In the genomic region with DNA sequence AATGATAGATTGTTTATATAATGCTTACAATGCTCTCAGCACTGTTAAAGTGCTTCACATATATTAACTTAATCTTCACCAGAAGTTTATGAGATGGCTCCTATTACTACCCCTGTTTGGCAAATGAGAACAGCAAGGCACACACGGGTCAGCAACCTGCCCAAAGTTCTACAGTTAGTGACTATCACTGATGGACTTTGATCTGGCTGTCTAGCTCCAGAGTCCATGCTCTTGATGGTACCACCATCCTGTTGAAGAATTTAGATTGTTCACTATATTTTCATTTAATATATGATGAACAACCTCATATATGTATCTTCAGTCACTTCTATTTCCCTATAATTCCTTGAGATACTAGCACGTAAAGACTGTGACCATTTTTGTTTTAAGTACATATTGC, we compare ENCODE assay signal across 18 cellular contexts. TPM values are rescaled to one million over a fixed set of nuclear protein-coding genes. Genes with fewer than 3 reads are reported as not detected.
DNase-seq lines count a peak whose midpoint lies in the region; ATAC-seq, FAIRE-seq and TF ChIP-seq lines count a peak whose summit lies in the region.
"Had no signal": no experiment of that assay in that cellular context is flagged by ENCODE, and none has a peak within 500 bp of the region (broad histone marks: within the 10 kb centered on the region; RNA-seq: fewer than 3 reads in every experiment).

No MANE protein-coding gene starts in this region.

- no peak overlapping the region for H3K4me3 Mint-ChIP-seq in T-helper 1 cell treated with Interleukin-12 subunit alpha and Interleukin-12 subunit beta and Interleukin-4 antibody, amounts not matched to agents 30 μg/mL and 1 μg/mL, for 36 hours
- H3K4me3 Mint-ChIP-seq: CD4-positive, alpha-beta T cell; HFFc6 had no signal

- no peaks in the 10 kb centered on the region for H3K9me3 ChIP-seq in HCT116 (ENCODE audit: control insufficient read depth in 1 of 2, insufficient read depth in 1 of 2, low read depth in 1 of 2, low read length in 2 of 2)
- no peaks in the 10 kb centered on the region for H3K9me3 ChIP-seq in small intestine (ENCODE audit: control insufficient read depth, low read depth)
- H3K9me3 ChIP-seq: HAP-1 had no signal

- RAD21 ChIA-PET in HCT116 (lab: Charles Lee; ENCODE audit: low non-redundant PET in 1 of 2, low total read pairs in 2 of 2, uncharacterized antibody in 2 of 2, unreplicated experiment in 2 of 2): no interaction called here

- no peaks in the 10 kb centered on the region; the same call in 1 of the 2 replicates for H4K20me1 ChIP-seq in HCT116 (ENCODE audit: insufficient read depth)

- no peak for TF ChIP-seq RAD21 in HCT116 (IDR thresholded peaks at IDR 0.05; ENCODE audit: low read depth)

- 58 to 79% (median 63%) methylated on average over 2 of the region's 2 CpGs for WGBS in small intestine, 3 donors

- peaks cover 23 to 52% of the 10 kb centered on the region in 2 experiments for H3K4me1 ChIP-seq in HCT116 (ENCODE audit: control insufficient read depth in 1 of 2, insufficient read depth in 2 of 2, low read length in 2 of 2)
- no peaks in the 10 kb centered on the region for H3K4me1 ChIP-seq in small intestine (ENCODE audit: control insufficient read depth in 2 of 2, insufficient read depth in 1 of 2, low read depth in 1 of 2, low read length in 1 of 2)
- H3K4me1 ChIP-seq: HAP-1 had no signal

- CTCF ChIA-PET in HCT116 (lab: Charles Lee): no interaction called here

- no peak for FAIRE-seq in small intestine (lab: Jason Lieb, UNC)
- FAIRE-seq: GM12878, HTR-8/SVneo had no signal

- DNase-seq in T-helper 1 cell: no peak
- DNase-seq in HCT116 (ENCODE audit: low read depth, low spot score): no peak
- no peak for DNase-seq in left lobe of liver (ENCODE audit: low spot score)
- peak; percentile 29 for DNase-seq in small intestine
- no peak for DNase-seq in activated CD4-positive, CD25-positive, alpha-beta regulatory T cell (lab: John Stamatoyannopoulos, UW)
- no peak for DNase-seq in NCI-H2196 (lab: John Stamatoyannopoulos, UW; ENCODE audit: unreplicated experiment)
- DNase-seq: 8988T; AML-193; CD4-positive, alpha-beta T cell; DMS79; GOT3; HFFc6 had no signal

- peaks cover 16% of the 10 kb centered on the region for H3K36me3 Mint-ChIP-seq in T-helper 1 cell treated with Interleukin-12 subunit alpha and Interleukin-12 subunit beta and Interleukin-4 antibody, amounts not matched to agents 30 μg/mL and 1 μg/mL, for 36 hours (ENCODE audit: low read depth)

- 0 out of 2 replicates have a peak, but pooled peaks cover 2% of the 10 kb centered on the region for H3K79me2 ChIP-seq in HCT116 (ENCODE audit: insufficient read depth, low read length)

- peaks cover 15% of the 10 kb centered on the region for H3K4me1 Mint-ChIP-seq in T-helper 1 cell treated with Interleukin-12 subunit alpha and Interleukin-12 subunit beta and Interleukin-4 antibody, amounts not matched to agents 30 μg/mL and 1 μg/mL, for 36 hours (ENCODE audit: low read depth)

- no peak overlapping the region for H2AFZ ChIP-seq in HCT116 (ENCODE audit: low read depth, low read length, poor library complexity, severe bottlenecking)

- peak overlapping the region; percentile 11 for H3K27ac Mint-ChIP-seq in T-helper 1 cell treated with Interleukin-12 subunit alpha and Interleukin-12 subunit beta and Interleukin-4 antibody, amounts not matched to agents 30 μg/mL and 1 μg/mL, for 36 hours

- no peaks in the 10 kb centered on the region for H3K9me3 Mint-ChIP-seq in T-helper 1 cell treated with Interleukin-12 subunit alpha and Interleukin-12 subunit beta and Interleukin-4 antibody, amounts not matched to agents 30 μg/mL and 1 μg/mL, for 36 hours
- H3K9me3 Mint-ChIP-seq: CD4-positive, alpha-beta T cell; HFFc6 had no signal

- H3K27ac ChIP-seq in HCT116 (ENCODE audit: low read depth, low read length) (peak overlapping the region; percentile 82; the same call in 1 of the 2 replicates), small intestine (ENCODE audit: low read depth in 1 of 2, low read length in 1 of 2) (no peak overlapping the region)
- H3K27ac ChIP-seq: BLaER1 treated with 17β-estradiol and CSF1 and Interleukin-3, amounts not matched to agents 10 nM and 100 nM had no signal

- POLR2A ChIA-PET in HCT116 (lab: Charles Lee): no interaction called here

- no peak overlapping the region for H3K4me3 ChIP-seq in HCT116 (replicated peaks in 1 of 2; ENCODE audit: low read depth in 1 of 2, low read length in 2 of 2)
- H3K4me3 ChIP-seq in small intestine (ENCODE audit: low read depth in 1 of 2, low read length in 2 of 2): no peak overlapping the region
- H3K4me3 ChIP-seq: BLaER1 treated with 17β-estradiol and CSF1 and Interleukin-3, amounts not matched to agents 10 nM and 100 nM; GM12878; HAP-1 had no signal

- TF ChIP-seq CTCF in HCT116 (IDR thresholded peaks at IDR 0.05 in 2 of 3, conservative IDR thresholded peaks at IDR 0.05 in 1 of 3; ENCODE audit: borderline replicate concordance in 1 of 3, insufficient read depth in 1 of 3, low read depth in 2 of 3, low read length in 2 of 3): no peak

- H3K9me2 ChIP-seq in HCT116 (ENCODE audit: insufficient read depth): no peaks in the 10 kb centered on the region

- no TSS peak for BruUV-seq in HCT116 (replicated peaks; lab: Mats Ljungman, UMichigan)

- H3K36me3 ChIP-seq in HCT116 (ENCODE audit: control insufficient read depth in 1 of 2, insufficient read depth in 2 of 2, low read length in 2 of 2) (peaks cover 0 to 6% of the 10 kb centered on the region in 2 experiments; a peak in 3 of 4 replicates), small intestine (ENCODE audit: control insufficient read depth in 2 of 2, insufficient read depth in 2 of 2, low read length in 2 of 2) (peaks cover 0 to 6% of the 10 kb centered on the region in 2 donors)
- H3K36me3 ChIP-seq: HAP-1 had no signal

- no peak overlapping the region for H3K9ac ChIP-seq in HCT116 (ENCODE audit: low read length)
- H3K9ac ChIP-seq: BLaER1 treated with 17β-estradiol and CSF1 and Interleukin-3, amounts not matched to agents 10 nM and 100 nM had no signal

- TF ChIP-seq POLR2A in HCT116 (IDR thresholded peaks at IDR 0.05; ENCODE audit: borderline replicate concordance, extremely low read depth, insufficient read depth, insufficient read length): no peak

- intact Hi-C loops in HCT116 (cut with micrococcal nuclease): loop anchor here (10.0 kb wide), 1 partner anchor 796 kb away; no protein-coding TSS in a partner anchor

- H3K27me3 ChIP-seq in HCT116 (ENCODE audit: insufficient read depth, low read length) (no peaks in the 10 kb centered on the region), small intestine (ENCODE audit: control insufficient read depth in 2 of 2, insufficient read depth in 2 of 2, low read length in 2 of 2) (no peaks in the 10 kb centered on the region)
- H3K27me3 ChIP-seq: BLaER1 treated with 17β-estradiol and CSF1 and Interleukin-3, amounts not matched to agents 10 nM and 100 nM had no signal

- peak overlapping the region; percentile 2; the same call in 1 of the 2 replicates for H3K4me2 ChIP-seq in HCT116 (ENCODE audit: low read length)
- H3K4me2 ChIP-seq: BLaER1 treated with 17β-estradiol and CSF1 and Interleukin-3, amounts not matched to agents 10 nM and 100 nM had no signal

- no peak for ATAC-seq in HCT116
- peak; percentile 93 for ATAC-seq in left lobe of liver
- no peak for ATAC-seq in HG03520 (IDR thresholded peaks at IDR 0.05; ENCODE audit: unreplicated experiment)
- ATAC-seq: GM12878 had no signal

- H3K27me3 Mint-ChIP-seq in T-helper 1 cell treated with Interleukin-12 subunit alpha and Interleukin-12 subunit beta and Interleukin-4 antibody, amounts not matched to agents 30 μg/mL and 1 μg/mL, for 36 hours (ENCODE audit: low read depth): no peaks in the 10 kb centered on the region
- H3K27me3 Mint-ChIP-seq: CD4-positive, alpha-beta T cell had no signal

TF ChIP-seq in HCT116, 20 proteins besides CTCF, POLR2A, EP300 and RAD21:
- TF ChIP-seq YY1 (IDR thresholded peaks at IDR 0.05; ENCODE audit: extremely low read depth, insufficient replicate concordance, low read depth, low read length): no peak
- no peak for TF ChIP-seq ELF1 (IDR thresholded peaks at IDR 0.05; ENCODE audit: borderline replicate concordance, low read depth)
- TF ChIP-seq, protein P1, sequence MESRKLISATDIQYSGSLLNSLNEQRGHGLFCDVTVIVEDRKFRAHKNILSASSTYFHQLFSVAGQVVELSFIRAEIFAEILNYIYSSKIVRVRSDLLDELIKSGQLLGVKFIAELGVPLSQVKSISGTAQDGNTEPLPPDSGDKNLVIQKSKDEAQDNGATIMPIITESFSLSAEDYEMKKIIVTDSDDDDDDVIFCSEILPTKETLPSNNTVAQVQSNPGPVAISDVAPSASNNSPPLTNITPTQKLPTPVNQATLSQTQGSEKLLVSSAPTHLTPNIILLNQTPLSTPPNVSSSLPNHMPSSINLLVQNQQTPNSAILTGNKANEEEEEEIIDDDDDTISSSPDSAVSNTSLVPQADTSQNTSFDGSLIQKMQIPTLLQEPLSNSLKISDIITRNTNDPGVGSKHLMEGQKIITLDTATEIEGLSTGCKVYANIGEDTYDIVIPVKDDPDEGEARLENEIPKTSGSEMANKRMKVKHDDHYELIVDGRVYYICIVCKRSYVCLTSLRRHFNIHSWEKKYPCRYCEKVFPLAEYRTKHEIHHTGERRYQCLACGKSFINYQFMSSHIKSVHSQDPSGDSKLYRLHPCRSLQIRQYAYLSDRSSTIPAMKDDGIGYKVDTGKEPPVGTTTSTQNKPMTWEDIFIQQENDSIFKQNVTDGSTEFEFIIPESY (IDR thresholded peaks at IDR 0.05; ENCODE audit: extremely low read depth, insufficient replicate concordance, low read length): no peak
- TF ChIP-seq SIN3A (IDR thresholded peaks at IDR 0.05; ENCODE audit: low read depth): no peak
TF ChIP-seq in HCT116: peak in this region for 0.

RNA-seq across cellular contexts. Expression of a gene that starts 10.6 kb away (rescaled TPM):
- total RNA-seq in HCT116 (2021; ENCODE audit: unreplicated experiment) (0.39 TPM), left lobe of liver (3.1 TPM)
- polyA plus RNA-seq in HCT116 (2012): 0.88 and 0.92 TPM in 2 replicates
- polyA plus RNA-seq in small intestine: 1 to 10 TPM; 2.5 to 3.2 (median 2.7) TPM

RNA-seq across cellular contexts. Expression of a gene that starts 20.2 kb away (rescaled TPM):
- total RNA-seq in HCT116 (2021; ENCODE audit: unreplicated experiment) (192 TPM), left lobe of liver (18.7 TPM)
- polyA plus RNA-seq in HCT116 (2012): 64.7 and 79.9 TPM in 2 replicates
- 10 to 100 TPM in 2 of 3 donors, 1 to 10 TPM in 1; 10.0 to 21.1 (median 12.3) TPM for polyA plus RNA-seq in small intestine
